8 cellular contexts compared by ENCODE assay signal in genomic region chr20:56358600-56359211, GRCh38. TPM values are rescaled to one million over a fixed set of nuclear protein-coding genes. Genes with fewer than 3 reads are reported as not detected.
DNase-seq lines count a peak whose midpoint lies in the region; ATAC-seq, FAIRE-seq and TF ChIP-seq lines count a peak whose summit lies in the region.

TSS of gene FAM210B (plus strand) at chr20:56358974. CDS start at chr20:56359006, 32 bp downstream.

- peak; percentile 96 for ATAC-seq in GM21717 (IDR thresholded peaks at IDR 0.05; ENCODE audit: unreplicated experiment)
- ATAC-seq in naive thymus-derived CD4-positive, alpha-beta T cell, result peak; percentile 99
- peak; percentile 97 for ATAC-seq in stimulated activated memory B cell treated with anti-CD40 and anti-IgM and Interleukin-4, amounts not matched to agents 10 μg/mL and 1 μg/mL and 100 μg/mL, for 72 hours

- H3K4me3 Mint-ChIP-seq in activated T-helper 2 cell treated with anti-CD3 and anti-CD28 coated beads, Interferon-gamma antibody, Interleukin-2, Interleukin-4, amounts not matched to agents 10 μg/mL and 5 μg/mL and 100 μg/mL, durations not matched to agents 14 hours and 24 hours and 36 hours (ENCODE audit: low read depth), result peak within 1 kb of the TSS; percentile 86
- H3K4me3 Mint-ChIP-seq in naive thymus-derived CD4-positive, alpha-beta T cell, result peak within 1 kb of the TSS; percentile 88 to 96 (median 92)
- peak within 1 kb of the TSS; percentile 80 for H3K4me3 Mint-ChIP-seq in stimulated activated memory B cell treated with anti-CD40 and anti-IgM and Interleukin-4, amounts not matched to agents 10 μg/mL and 1 μg/mL and 100 μg/mL, for 72 hours

- no peaks in the 10 kb centered on the region for H4K20me1 ChIP-seq in fibroblast of lung (ENCODE audit: control insufficient read depth, extremely low read depth, insufficient read depth, low read length)

- H3K9me3 ChIP-seq in fibroblast of lung (ENCODE audit: control insufficient read depth, insufficient read depth, low read depth, low read length), result no peaks in the 10 kb centered on the region
- H3K9me3 ChIP-seq in naive thymus-derived CD4-positive, alpha-beta T cell (ENCODE audit: control insufficient read depth in 2 of 3, low read length in 3 of 3), result no peaks in the 10 kb centered on the region

- DNase-seq in DMS 273 treated with DMSO at 0.1 percent for 48 hours (lab: John Stamatoyannopoulos, UW), result peak; percentile 47
- peak; percentile 74 for DNase-seq in Jurkat, Clone E6-1 (ENCODE audit: low read depth, low spot score)
- DNase-seq in RCC 7860 (ENCODE audit: low spot score), result peak; percentile 70
- DNase-seq in activated T-helper 2 cell treated with anti-CD3 and anti-CD28 coated beads, Interferon-gamma antibody, Interleukin-2, Interleukin-4, amounts not matched to agents 10 μg/mL and 5 μg/mL and 100 μg/mL, durations not matched to agents 14 hours and 24 hours and 36 hours (ENCODE audit: low spot score), result peak; percentile 74
- DNase-seq in fibroblast of lung (ENCODE audit: low read depth in 2 of 2), result peak; percentile 83 to 87
- DNase-seq in naive thymus-derived CD4-positive, alpha-beta T cell, result peak; percentile 63 to 82 (median 79)

- peak within 1 kb of the TSS; percentile 95 for H3K4me2 ChIP-seq in fibroblast of lung (ENCODE audit: extremely low read depth, insufficient read depth, low read length)

- no peak for FAIRE-seq in RCC 7860 (lab: Jason Lieb, UNC)

- H2AFZ ChIP-seq in fibroblast of lung (ENCODE audit: low read length), result peak within 1 kb of the TSS; percentile 33

- H3K36me3 ChIP-seq in fibroblast of lung (ENCODE audit: control insufficient read depth, insufficient read depth, low read length), result no peaks in the 10 kb centered on the region
- no peaks in the 10 kb centered on the region for H3K36me3 ChIP-seq in naive thymus-derived CD4-positive, alpha-beta T cell (ENCODE audit: control insufficient read depth in 2 of 3, insufficient read depth in 3 of 3, low read length in 3 of 3)

- intact Hi-C loops in activated T-helper 2 cell treated with anti-CD3 and anti-CD28 coated beads, Interferon-gamma antibody, Interleukin-2, Interleukin-4, amounts not matched to agents 10 μg/mL and 5 μg/mL and 100 μg/mL, durations not matched to agents 14 hours and 24 hours and 36 hours (cut with micrococcal nuclease), result loop anchor here (1.0 kb wide), 1 partner anchor 34 kb away; the partner anchor contains the start of genes AURKA and CSTF1
- intact Hi-C loops in naive thymus-derived CD4-positive, alpha-beta T cell (cut with micrococcal nuclease), result loop anchor here (1.0 to 2.0 kb wide), 4 partner anchors 34 to 1950 kb away; partner anchors contain the start of genes AURKA (in 2 of the 2), CSTF1 (in 2 of the 2), RAB22A (in 1 of the 2) and RAE1 (in 1 of the 2)

- peak within 1 kb of the TSS; percentile 54 for H3K4me3 ChIP-seq in Jurkat, Clone E6-1 (ENCODE audit: low read length)
- H3K4me3 ChIP-seq in fibroblast of lung (replicated peaks in 1 of 4; ENCODE audit: control extremely low read depth in 1 of 4, insufficient read depth in 1 of 4, low read depth in 3 of 4, low read length in 4 of 4), result peak within 1 kb of the TSS; percentile 25 to 95 (median 67)
- H3K4me3 ChIP-seq in naive thymus-derived CD4-positive, alpha-beta T cell (ENCODE audit: low read length), result peak within 1 kb of the TSS; percentile 72

- no peak for TF ChIP-seq CTCF in fibroblast of lung (conservative IDR thresholded peaks at IDR 0.05 in 1 of 2, IDR thresholded peaks at IDR 0.05 in 1 of 2; ENCODE audit: low read depth in 1 of 2, low read length in 2 of 2)

- no peaks in the 10 kb centered on the region for H3K27me3 ChIP-seq in fibroblast of lung (ENCODE audit: control insufficient read depth, insufficient read depth, low read length)
- no peaks in the 10 kb centered on the region for H3K27me3 ChIP-seq in naive thymus-derived CD4-positive, alpha-beta T cell (ENCODE audit: control insufficient read depth in 2 of 2, insufficient read depth in 2 of 2, low read length in 2 of 2)

- H3K4me1 ChIP-seq in fibroblast of lung (ENCODE audit: control insufficient read depth, extremely low read depth, insufficient read depth, low read length), result peaks cover 7% of the 10 kb centered on the region
- H3K4me1 ChIP-seq in naive thymus-derived CD4-positive, alpha-beta T cell (ENCODE audit: control insufficient read depth in 2 of 2, insufficient read depth in 2 of 2, low read length in 2 of 2), result peaks cover 0 to 14% of the 10 kb centered on the region in 2 donors

- peaks cover 13% of the 10 kb centered on the region for H3K79me2 ChIP-seq in fibroblast of lung (ENCODE audit: control insufficient read depth, insufficient read depth, low read length)

- peaks cover 10% of the 10 kb centered on the region for H3K4me1 Mint-ChIP-seq in activated T-helper 2 cell treated with anti-CD3 and anti-CD28 coated beads, Interferon-gamma antibody, Interleukin-2, Interleukin-4, amounts not matched to agents 10 μg/mL and 5 μg/mL and 100 μg/mL, durations not matched to agents 14 hours and 24 hours and 36 hours (ENCODE audit: low read depth)
- H3K4me1 Mint-ChIP-seq in naive thymus-derived CD4-positive, alpha-beta T cell, result peaks cover 13 to 29% (median 22%) of the 10 kb centered on the region in 7 donors
- H3K4me1 Mint-ChIP-seq in stimulated activated memory B cell treated with anti-CD40 and anti-IgM and Interleukin-4, amounts not matched to agents 10 μg/mL and 1 μg/mL and 100 μg/mL, for 72 hours, result peaks cover 14% of the 10 kb centered on the region

- CTCF ChIA-PET in naive thymus-derived CD4-positive, alpha-beta T cell (lab: Charles Lee), result interaction anchor here (1.6 kb wide), 1 partner anchor 53 kb away, joined by 3 read pairs; the partner anchor contains the start of gene CASS4

- peaks cover 10% of the 10 kb centered on the region for H3K27me3 Mint-ChIP-seq in activated T-helper 2 cell treated with anti-CD3 and anti-CD28 coated beads, Interferon-gamma antibody, Interleukin-2, Interleukin-4, amounts not matched to agents 10 μg/mL and 5 μg/mL and 100 μg/mL, durations not matched to agents 14 hours and 24 hours and 36 hours (ENCODE audit: low read depth)
- H3K27me3 Mint-ChIP-seq in naive thymus-derived CD4-positive, alpha-beta T cell, result peaks cover 0 to 4% (median 0%) of the 10 kb centered on the region in 5 donors
- no peaks in the 10 kb centered on the region for H3K27me3 Mint-ChIP-seq in stimulated activated memory B cell treated with anti-CD40 and anti-IgM and Interleukin-4, amounts not matched to agents 10 μg/mL and 1 μg/mL and 100 μg/mL, for 72 hours

- POLR2A ChIA-PET in naive thymus-derived CD4-positive, alpha-beta T cell (lab: Charles Lee), result interaction anchor here (1.1 to 3.2 kb wide), 5 partner anchors 34 to 110 kb away, joined by 3 to 23 read pairs (median 5); partner anchors contain the start of genes AURKA, CASS4, CSTF1 and RTF2

- H3K9me3 Mint-ChIP-seq in activated T-helper 2 cell treated with anti-CD3 and anti-CD28 coated beads, Interferon-gamma antibody, Interleukin-2, Interleukin-4, amounts not matched to agents 10 μg/mL and 5 μg/mL and 100 μg/mL, durations not matched to agents 14 hours and 24 hours and 36 hours, result no peaks in the 10 kb centered on the region
- H3K9me3 Mint-ChIP-seq in naive thymus-derived CD4-positive, alpha-beta T cell, result no peaks in the 10 kb centered on the region
- H3K9me3 Mint-ChIP-seq in stimulated activated memory B cell treated with anti-CD40 and anti-IgM and Interleukin-4, amounts not matched to agents 10 μg/mL and 1 μg/mL and 100 μg/mL, for 72 hours, result no peaks in the 10 kb centered on the region

- H3K36me3 Mint-ChIP-seq in activated T-helper 2 cell treated with anti-CD3 and anti-CD28 coated beads, Interferon-gamma antibody, Interleukin-2, Interleukin-4, amounts not matched to agents 10 μg/mL and 5 μg/mL and 100 μg/mL, durations not matched to agents 14 hours and 24 hours and 36 hours (ENCODE audit: low read depth), result no peaks in the 10 kb centered on the region
- peaks cover 0 to 4% (median 0%) of the 10 kb centered on the region in 5 donors for H3K36me3 Mint-ChIP-seq in naive thymus-derived CD4-positive, alpha-beta T cell
- H3K36me3 Mint-ChIP-seq in stimulated activated memory B cell treated with anti-CD40 and anti-IgM and Interleukin-4, amounts not matched to agents 10 μg/mL and 1 μg/mL and 100 μg/mL, for 72 hours, result no peaks in the 10 kb centered on the region

- peak within 1 kb of the TSS; percentile 63 for H3K27ac Mint-ChIP-seq in activated T-helper 2 cell treated with anti-CD3 and anti-CD28 coated beads, Interferon-gamma antibody, Interleukin-2, Interleukin-4, amounts not matched to agents 10 μg/mL and 5 μg/mL and 100 μg/mL, durations not matched to agents 14 hours and 24 hours and 36 hours
- H3K27ac Mint-ChIP-seq in naive thymus-derived CD4-positive, alpha-beta T cell, result peak within 1 kb of the TSS; percentile 54 to 91 (median 81)
- H3K27ac Mint-ChIP-seq in stimulated activated memory B cell treated with anti-CD40 and anti-IgM and Interleukin-4, amounts not matched to agents 10 μg/mL and 1 μg/mL and 100 μg/mL, for 72 hours, result peak within 1 kb of the TSS; percentile 7

- H3K9ac ChIP-seq in fibroblast of lung (ENCODE audit: insufficient read depth, low read length), result peak within 1 kb of the TSS; percentile 33

- peak within 1 kb of the TSS; percentile 73 for H3K27ac ChIP-seq in fibroblast of lung (ENCODE audit: insufficient read depth, low read length)
- peak within 1 kb of the TSS; percentile 71 for H3K27ac ChIP-seq in naive thymus-derived CD4-positive, alpha-beta T cell (ENCODE audit: low read depth, low read length)

RNA-seq across cellular contexts. Expression of gene FAM210B, which starts in this region (rescaled TPM):
- polyA plus RNA-seq in Jurkat, Clone E6-1 (2012; ENCODE audit: insufficient read depth, insufficient read length), result 6.3 TPM
- total RNA-seq in activated T-helper 2 cell treated with anti-CD3 and anti-CD28 coated beads, Interferon-gamma antibody, Interleukin-2, Interleukin-4, amounts not matched to agents 10 μg/mL and 5 μg/mL and 100 μg/mL, durations not matched to agents 14 hours and 24 hours and 36 hours, result 9.2 TPM in 2 replicates
- 71.9 and 120 TPM in 2 replicates for total RNA-seq in fibroblast of lung
- 63.6 and 90.6 TPM in 2 replicates for polyA plus RNA-seq in fibroblast of lung
- 49.4 and 60.5 TPM in 2 replicates for polyA plus RNA-seq in fibroblast of lung (2012)
- 19.7 and 20.2 TPM in 2 replicates for polyA minus RNA-seq in fibroblast of lung (ENCODE audit: low replicate concordance)
- 10 to 100 TPM in 4 of 5 experiments, 1 to 10 TPM in 1; 8.1 to 31.8 (median 19.4) TPM for total RNA-seq in naive thymus-derived CD4-positive, alpha-beta T cell
- polyA plus RNA-seq in naive thymus-derived CD4-positive, alpha-beta T cell, result 10 to 100 TPM; 40.7 to 43.2 TPM

Comparison
In these comparisons a context has a peak if more than half of its experiments do, and no peak if none do; other contexts are left out.
1. Peak in every context shown above with its lines: DNase-seq, ATAC-seq, H3K4me3 ChIP-seq and H3K27ac ChIP-seq.
2. H3K27ac Mint-ChIP-seq: peak in every context shown above with its lines; median percentile 81 in naive thymus-derived CD4-positive, alpha-beta T cell; 63 in activated T-helper 2 cell treated with anti-CD3 and anti-CD28 coated beads, Interferon-gamma antibody, Interleukin-2, Interleukin-4, amounts not matched to agents 10 μg/mL and 5 μg/mL and 100 μg/mL, durations not matched to agents 14 hours and 24 hours and 36 hours; 7 in stimulated activated memory B cell treated with anti-CD40 and anti-IgM and Interleukin-4, amounts not matched to agents 10 μg/mL and 1 μg/mL and 100 μg/mL, for 72 hours.